In the genomic region with DNA sequence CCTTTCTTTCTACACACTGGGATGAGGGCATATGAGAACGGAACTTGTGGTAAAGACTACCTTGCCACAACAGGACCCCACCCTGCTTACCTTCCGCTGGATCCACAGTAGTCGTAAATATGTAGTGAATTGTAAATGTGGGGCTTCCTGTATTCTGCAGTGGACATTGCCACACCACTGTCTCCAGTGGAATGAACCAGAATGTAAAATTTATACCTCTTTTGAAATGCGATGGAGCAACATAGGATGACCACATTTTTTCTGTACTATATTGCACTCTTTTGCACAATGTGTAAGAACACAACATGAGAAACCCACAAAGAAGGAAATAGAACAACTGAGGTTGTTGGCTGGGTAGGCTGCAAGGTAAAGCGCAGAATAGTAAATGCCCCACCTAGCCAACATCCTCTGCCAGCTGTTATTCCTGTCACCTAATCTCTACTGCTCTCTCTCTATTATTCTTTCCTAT, we compare ENCODE assay signal across 9 cellular contexts.
DNase-seq lines count a peak whose midpoint lies in the region; ATAC-seq lines count a peak whose summit lies in the region.
"Had no signal": no experiment of that assay in that cellular context is flagged by ENCODE, and none has a peak within 500 bp of the region (broad histone marks: within the 10 kb centered on the region; RNA-seq: fewer than 3 reads in every experiment).

No MANE protein-coding gene starts in this region.

- peak overlapping the region; percentile 64 for H3K27ac Mint-ChIP-seq in dendritic cell treated with granulocyte-macrophage colony-stimulating factor and Interleukin-4, amounts not matched to agents 40 ng/mL and 50 ng/mL, for 4 days
- H3K27ac Mint-ChIP-seq in stimulated activated naive CD8-positive, alpha-beta T cell treated with anti-CD3 and anti-CD28 coated beads, Interleukin-15, amount 100 ng/mL, for 72 hours = peak overlapping the region; percentile 77 to 83

- peaks cover 48% of the 10 kb centered on the region for H3K4me1 Mint-ChIP-seq in dendritic cell treated with granulocyte-macrophage colony-stimulating factor and Interleukin-4, amounts not matched to agents 40 ng/mL and 50 ng/mL, for 4 days (ENCODE audit: low read depth)
- peaks cover 88% of the 10 kb centered on the region for H3K4me1 Mint-ChIP-seq in stimulated activated naive CD8-positive, alpha-beta T cell treated with anti-CD3 and anti-CD28 coated beads, Interleukin-15, amount 100 ng/mL, for 72 hours

- no peaks in the 10 kb centered on the region for H3K36me3 Mint-ChIP-seq in dendritic cell treated with granulocyte-macrophage colony-stimulating factor and Interleukin-4, amounts not matched to agents 40 ng/mL and 50 ng/mL, for 4 days (ENCODE audit: low read depth)

- H3K4me3 Mint-ChIP-seq in dendritic cell treated with granulocyte-macrophage colony-stimulating factor and Interleukin-4, amounts not matched to agents 40 ng/mL and 50 ng/mL, for 4 days = peak overlapping the region; percentile 11
- peak overlapping the region; percentile 17 to 64 for H3K4me3 Mint-ChIP-seq in stimulated activated naive CD8-positive, alpha-beta T cell treated with anti-CD3 and anti-CD28 coated beads, Interleukin-15, amount 100 ng/mL, for 72 hours

- ATAC-seq in stimulated activated naive CD8-positive, alpha-beta T cell treated with anti-CD3 and anti-CD28 coated beads, Interleukin-15, amount 100 ng/mL, for 72 hours = peak; percentile 77
- no peak for ATAC-seq in GM18867 (IDR thresholded peaks at IDR 0.05; ENCODE audit: unreplicated experiment)
- ATAC-seq in GM18868 (IDR thresholded peaks at IDR 0.05; ENCODE audit: unreplicated experiment) = no peak

- DNase-seq in activated gamma-delta T cell treated with Interleukin-2 at 50 U/mL for 16 hours (peak; percentile 56), activated gamma-delta T cell (lab: John Stamatoyannopoulos, UW) (no peak), SKM-1 treated with dmso at 0.1 percent for 144 hours (lab: John Stamatoyannopoulos, UW; ENCODE audit: unreplicated experiment) (peak; percentile 100), NCI-H1048 (lab: John Stamatoyannopoulos, UW) (no peak)
- no peak for DNase-seq in stimulated activated naive CD8-positive, alpha-beta T cell treated with anti-CD3 and anti-CD28 coated beads, Interleukin-15, amount 100 ng/mL, for 72 hours
- DNase-seq: NCI-H82 had no signal

- intact Hi-C loops in dendritic cell treated with granulocyte-macrophage colony-stimulating factor and Interleukin-4, amounts not matched to agents 40 ng/mL and 50 ng/mL, for 4 days (cut with micrococcal nuclease) = no loop called here

- H3K27me3 Mint-ChIP-seq in dendritic cell treated with granulocyte-macrophage colony-stimulating factor and Interleukin-4, amounts not matched to agents 40 ng/mL and 50 ng/mL, for 4 days = peaks cover 2% of the 10 kb centered on the region
- no peaks in the 10 kb centered on the region for H3K27me3 Mint-ChIP-seq in stimulated activated naive CD8-positive, alpha-beta T cell treated with anti-CD3 and anti-CD28 coated beads, Interleukin-15, amount 100 ng/mL, for 72 hours

- H3K9me3 Mint-ChIP-seq in dendritic cell treated with granulocyte-macrophage colony-stimulating factor and Interleukin-4, amounts not matched to agents 40 ng/mL and 50 ng/mL, for 4 days = no peaks in the 10 kb centered on the region
- H3K9me3 Mint-ChIP-seq in stimulated activated naive CD8-positive, alpha-beta T cell treated with anti-CD3 and anti-CD28 coated beads, Interleukin-15, amount 100 ng/mL, for 72 hours = peaks cover 8 to 11% of the 10 kb centered on the region in 2 donors

Comparison
In these comparisons a context has a peak if more than half of its experiments do, and no peak if none do; other contexts are left out.
1. DNase-seq: peak in activated gamma-delta T cell treated with Interleukin-2 at 50 U/mL for 16 hours (single experiment) and SKM-1 treated with dmso at 0.1 percent for 144 hours (single experiment); none in activated gamma-delta T cell (single experiment), stimulated activated naive CD8-positive, alpha-beta T cell treated with anti-CD3 and anti-CD28 coated beads, Interleukin-15, amount 100 ng/mL, for 72 hours (0 of 2) and NCI-H1048 (single experiment).